25 cellular contexts compared by ENCODE assay signal in genomic region chr13:82847595-82847994, GRCh38.
DNase-seq lines count a peak whose midpoint lies in the region; ATAC-seq and TF ChIP-seq lines count a peak whose summit lies in the region.
"Had no signal": no experiment of that assay in that cellular context is flagged by ENCODE, and none has a peak within 500 bp of the region (broad histone marks: within the 10 kb centered on the region; RNA-seq: fewer than 3 reads in every experiment).

No MANE protein-coding gene starts in this region.

- no peaks in the 10 kb centered on the region for H3K9me3 ChIP-seq in breast epithelium
- H3K9me3 ChIP-seq: suprapubic skin, vagina had no signal

- BruUV-seq in MCF 10A (replicated peaks; lab: Mats Ljungman, UMichigan), result no TSS peak

- no peaks in the 10 kb centered on the region for H3K36me3 Mint-ChIP-seq in MCF 10A (ENCODE audit: insufficient read depth, unreplicated experiment)
- H3K36me3 Mint-ChIP-seq: activated naive CD4-positive, alpha-beta T cell treated with anti-CD3 and anti-CD28 coated beads, Interleukin-2, amount 10 ng/mL, durations not matched to agents 7 days and 5 days; CD14-positive monocyte; T-cell had no signal

- DNase-seq in MCF 10A (ENCODE audit: unreplicated experiment), result peak; percentile 25
- no peak for DNase-seq in breast epithelium (ENCODE audit: low spot score in 2 of 2)
- DNase-seq in NCI-H69 (lab: John Stamatoyannopoulos, UW), result peak; percentile 49
- peak; percentile 3 for DNase-seq in fibroblast of mammary gland (ENCODE audit: low read depth)
- no peak for DNase-seq in retinal pigment epithelial cell (ENCODE audit: low read depth)
- DNase-seq in activated CD4-positive, CD25-positive, alpha-beta regulatory T cell (lab: John Stamatoyannopoulos, UW), result no peak
- DNase-seq: activated CD4-positive, alpha-beta T cell treated with anti-CD3 and anti-CD28 coated beads, Interleukin-2, amount 10 ng/mL, durations not matched to agents 24 days and 14 days; activated naive CD4-positive, alpha-beta T cell treated with anti-CD3 and anti-CD28 coated beads, Interleukin-2, amount 10 ng/mL, durations not matched to agents 7 days and 5 days; anterior cingulate cortex; GF-D8; HCEC 1CT; heart left ventricle; left ventricle myocardium inferior; mucosa of descending colon; NCI-H1105; NCI-H2029 treated with DMSO at 0.1 percent for 48 hours; NCI-H446 treated with DMSO at 0.1 percent for 48 hours; nephron progenitor cell; T-cell had no signal

- ATAC-seq in HG03457 (IDR thresholded peaks at IDR 0.05; ENCODE audit: unreplicated experiment), result no peak
- no peak for ATAC-seq in GM21528 (IDR thresholded peaks at IDR 0.05; ENCODE audit: low FRiP score, unreplicated experiment)
- ATAC-seq: heart left ventricle, mucosa of descending colon, T-cell had no signal

- H3K27me3 Mint-ChIP-seq in MCF 10A (ENCODE audit: insufficient read depth, unreplicated experiment), result no peaks in the 10 kb centered on the region
- H3K27me3 Mint-ChIP-seq: activated CD4-positive, alpha-beta T cell treated with anti-CD3 and anti-CD28 coated beads, Interleukin-2, amount 10 ng/mL, durations not matched to agents 24 days and 14 days; activated naive CD4-positive, alpha-beta T cell treated with anti-CD3 and anti-CD28 coated beads, Interleukin-2, amount 10 ng/mL, durations not matched to agents 7 days and 5 days; dendritic cell treated with granulocyte-macrophage colony-stimulating factor and Interleukin-4, amounts not matched to agents 40 ng/mL and 50 ng/mL, for 4 days; T-cell had no signal

- H3K4me3 Mint-ChIP-seq in MCF 10A (ENCODE audit: unreplicated experiment), result no peak overlapping the region
- H3K4me3 Mint-ChIP-seq: activated CD4-positive, alpha-beta T cell treated with anti-CD3 and anti-CD28 coated beads, Interleukin-2, amount 10 ng/mL, durations not matched to agents 24 days and 14 days; activated naive CD4-positive, alpha-beta T cell treated with anti-CD3 and anti-CD28 coated beads, Interleukin-2, amount 10 ng/mL, durations not matched to agents 7 days and 5 days; CD14-positive monocyte; dendritic cell treated with granulocyte-macrophage colony-stimulating factor and Interleukin-4, amounts not matched to agents 40 ng/mL and 50 ng/mL, for 4 days; nephron progenitor cell; T-cell had no signal

- H3K27ac ChIP-seq in breast epithelium, result no peak overlapping the region
- H3K27ac ChIP-seq: heart left ventricle, left ventricle myocardium inferior, suprapubic skin, vagina had no signal

- H3K27ac Mint-ChIP-seq in MCF 10A (ENCODE audit: low read depth, unreplicated experiment), result no peak overlapping the region
- H3K27ac Mint-ChIP-seq: activated CD4-positive, alpha-beta T cell treated with anti-CD3 and anti-CD28 coated beads, Interleukin-2, amount 10 ng/mL, durations not matched to agents 24 days and 14 days; activated naive CD4-positive, alpha-beta T cell treated with anti-CD3 and anti-CD28 coated beads, Interleukin-2, amount 10 ng/mL, durations not matched to agents 7 days and 5 days; CD14-positive monocyte; dendritic cell treated with granulocyte-macrophage colony-stimulating factor and Interleukin-4, amounts not matched to agents 40 ng/mL and 50 ng/mL, for 4 days; nephron progenitor cell; T-cell had no signal

- no peaks in the 10 kb centered on the region for H3K4me1 ChIP-seq in breast epithelium
- H3K4me1 ChIP-seq: heart left ventricle, left ventricle myocardium inferior, suprapubic skin, vagina had no signal

- TF ChIP-seq POLR2A in breast epithelium (IDR thresholded peaks at IDR 0.05), result no peak

- H3K27me3 ChIP-seq in breast epithelium, result no peaks in the 10 kb centered on the region
- H3K27me3 ChIP-seq: heart left ventricle, suprapubic skin, vagina had no signal

- POLR2A ChIA-PET in MCF 10A (lab: Yijun Ruan, JAX), result no interaction called here

- TF ChIP-seq CTCF in MCF 10A (IDR thresholded peaks at IDR 0.05; ENCODE audit: unreplicated experiment) (no peak), breast epithelium (IDR thresholded peaks at IDR 0.05) (no peak), fibroblast of mammary gland (conservative IDR thresholded peaks at IDR 0.05; ENCODE audit: control insufficient read depth, insufficient read depth, low read depth, low read length) (no peak), retinal pigment epithelial cell (conservative IDR thresholded peaks at IDR 0.05; ENCODE audit: low read depth, low read length) (peak; percentile 35)

- no peak overlapping the region for H3K4me3 ChIP-seq in breast epithelium
- no peak overlapping the region for H3K4me3 ChIP-seq in fibroblast of mammary gland (ENCODE audit: control insufficient read depth, low read depth, low read length)
- H3K4me3 ChIP-seq in retinal pigment epithelial cell (ENCODE audit: low read length), result no peak overlapping the region
- H3K4me3 ChIP-seq: heart left ventricle, left ventricle myocardium inferior, mucosa of descending colon, suprapubic skin, vagina had no signal

- no peaks in the 10 kb centered on the region for H3K36me3 ChIP-seq in breast epithelium
- H3K36me3 ChIP-seq: heart left ventricle, left ventricle myocardium inferior, suprapubic skin, vagina had no signal

- CTCF ChIA-PET in MCF 10A (lab: Yijun Ruan, JAX), result interaction anchor here (0.6 to 1.3 kb wide), 6 partner anchors 9 to 370 kb away, joined by 3 to 4 read pairs (median 3); no protein-coding TSS in a partner anchor

- intact Hi-C loops in MCF 10A (cut with micrococcal nuclease) (no loop called here), breast epithelium (cut with DNase I; ENCODE audit: low total_unique reads) (loop anchor here (5.0 kb wide), 1 partner anchor 1300 kb away; no protein-coding TSS in a partner anchor)

- H3K4me1 Mint-ChIP-seq in MCF 10A (ENCODE audit: insufficient read depth, unreplicated experiment), result no peaks in the 10 kb centered on the region
- H3K4me1 Mint-ChIP-seq: activated CD4-positive, alpha-beta T cell treated with anti-CD3 and anti-CD28 coated beads, Interleukin-2, amount 10 ng/mL, durations not matched to agents 24 days and 14 days; activated naive CD4-positive, alpha-beta T cell treated with anti-CD3 and anti-CD28 coated beads, Interleukin-2, amount 10 ng/mL, durations not matched to agents 7 days and 5 days; CD14-positive monocyte; nephron progenitor cell; T-cell had no signal

- peaks cover 8% of the 10 kb centered on the region for H3K9me3 Mint-ChIP-seq in MCF 10A (ENCODE audit: unreplicated experiment)
- H3K9me3 Mint-ChIP-seq: activated CD4-positive, alpha-beta T cell treated with anti-CD3 and anti-CD28 coated beads, Interleukin-2, amount 10 ng/mL, durations not matched to agents 24 days and 14 days; nephron progenitor cell had no signal

Comparison
In these comparisons a context has a peak if more than half of its experiments do, and no peak if none do; other contexts are left out.
1. DNase-seq: peak in MCF 10A (single experiment), NCI-H69 (single experiment) and fibroblast of mammary gland (single experiment); none in breast epithelium (0 of 2), retinal pigment epithelial cell (single experiment) and activated CD4-positive, CD25-positive, alpha-beta regulatory T cell (0 of 4).